ENCODE assay signal across 14 cellular contexts in the genomic region with DNA sequence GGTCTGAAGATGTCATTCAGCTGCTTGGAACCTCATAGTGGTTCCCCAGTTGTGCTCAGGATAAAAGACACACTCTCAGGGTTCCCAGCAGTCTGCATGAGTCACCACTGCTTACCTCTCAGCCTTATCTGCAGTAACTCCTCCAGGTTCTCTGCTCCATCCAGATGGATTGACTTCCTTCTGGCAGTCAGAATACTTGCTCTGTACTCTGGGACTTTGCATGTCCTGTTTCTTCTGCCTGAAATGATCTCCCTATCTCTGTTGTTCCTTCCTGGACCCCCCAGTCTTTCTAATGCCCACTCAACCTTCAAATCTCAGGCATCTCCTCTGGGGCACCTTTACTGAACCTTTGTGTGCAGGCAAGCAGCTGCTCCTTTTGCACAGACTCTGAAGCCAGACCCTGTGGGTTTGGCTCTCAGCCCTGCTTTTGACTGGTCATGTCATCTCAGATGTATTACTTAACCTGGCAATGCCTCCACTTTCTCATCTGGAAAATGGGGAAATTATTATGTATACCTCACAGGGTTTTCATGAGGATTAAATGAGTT. TPM values are rescaled to one million over a fixed set of nuclear protein-coding genes. Genes with fewer than 3 reads are reported as not detected.
DNase-seq lines count a peak whose midpoint lies in the region; ATAC-seq and TF ChIP-seq lines count a peak whose summit lies in the region.
"Had no signal": no experiment of that assay in that cellular context is flagged by ENCODE, and none has a peak within 500 bp of the region (broad histone marks: within the 10 kb centered on the region; RNA-seq: fewer than 3 reads in every experiment).

No MANE protein-coding gene starts in this region.

- H3K4me3 ChIP-seq in cardiac fibroblast (replicated peaks in 1 of 2; ENCODE audit: low read depth in 2 of 2, low read length in 2 of 2) = no peak overlapping the region
- H3K4me3 ChIP-seq: GM12878 had no signal

- TF ChIP-seq CTCF in cardiac fibroblast (IDR thresholded peaks at IDR 0.05; ENCODE audit: low read depth, low read length) = no peak

- DNase-seq in Daoy (ENCODE audit: low read depth) (peak; percentile 16), OCI-M1 (lab: John Stamatoyannopoulos, UW) (peak; percentile 86), cardiac fibroblast (ENCODE audit: low read depth in 2 of 2) (peak; percentile 38 to 40), myocyte (ENCODE audit: low read depth) (peak; percentile 71), NCI-H748 treated with DMSO at 0.1 percent for 48 hours (lab: John Stamatoyannopoulos, UW) (no peak), NCI-H1105 (lab: John Stamatoyannopoulos, UW) (no peak), amygdala (lab: John Stamatoyannopoulos, UW) (no peak)
- DNase-seq: activated CD4-positive, alpha-beta T cell treated with anti-CD3 and anti-CD28 coated beads for 4 hours; Karpas-422; right cardiac atrium; stimulated activated CD4-positive, alpha-beta T cell treated with anti-CD3 and anti-CD28 coated beads, Interleukin-4, amount 100 ng/mL, for 24 hours had no signal

- no peak for ATAC-seq in HG03469 (IDR thresholded peaks at IDR 0.05; ENCODE audit: unreplicated experiment)
- ATAC-seq: GM12878; stimulated activated memory B cell treated with anti-CD40 and anti-IgM and Interleukin-4, amounts not matched to agents 10 μg/mL and 1 μg/mL and 100 μg/mL, for 72 hours had no signal

RNA-seq across cellular contexts. Expression of a gene that starts 38.4 kb away (rescaled TPM):
- total RNA-seq in Daoy (2014; rRNA removed; shearing (Covaris generic)) = 9.8 and 26.0 TPM in 2 replicates
- total RNA-seq in myocyte = 19.7 and 25.9 TPM in 2 replicates
- polyA plus RNA-seq in myocyte (2012) = 6.5 TPM

Comparison
In these comparisons a context has a peak if more than half of its experiments do, and no peak if none do; other contexts are left out.
1. DNase-seq: peak in Daoy (single experiment), OCI-M1 (single experiment), cardiac fibroblast (2 of 2) and myocyte (single experiment); none in NCI-H748 treated with DMSO at 0.1 percent for 48 hours (single experiment), NCI-H1105 (single experiment) and amygdala (0 of 56).